Comparison of ENCODE assay signal across 8 cellular contexts in genomic region chr12:54549774-54550451, GRCh38. TPM values are rescaled to one million over a fixed set of nuclear protein-coding genes. Genes with fewer than 3 reads are reported as not detected.
A peak's percentile ranks its signal among the peaks of the same experiment; 100 is the strongest.
DNase-seq lines count a peak whose midpoint lies in the region; TF ChIP-seq lines count a peak whose summit lies in the region.

No MANE protein-coding gene starts in this region.

- no peaks in the 10 kb centered on the region for H3K27me3 ChIP-seq in ascending aorta
- peaks cover 5% of the 10 kb centered on the region for H3K27me3 ChIP-seq in layer of hippocampus (ENCODE audit: control insufficient read depth, insufficient read depth, low read length)

- no peaks in the 10 kb centered on the region for H3K36me3 Mint-ChIP-seq in HFFc6 (ENCODE audit: low read depth)

- intact Hi-C loops in ascending aorta (cut with DNase I), result no loop called here

- DNase-seq in GM12864 (ENCODE audit: low read depth) (peak; percentile 16), LHCN-M2 (ENCODE audit: low read depth) (peak; percentile 7), ascending aorta (ENCODE audit: low spot score in 2 of 2) (no peak), iPS-NIHi7 (ENCODE audit: extremely low spot score) (no peak), NCI-H2107 treated with DMSO at 0.1 percent for 48 hours (lab: John Stamatoyannopoulos, UW; ENCODE audit: unreplicated experiment) (no peak), HFFc6 (no peak)
- DNase-seq in stimulated activated CD8-positive, alpha-beta memory T cell treated with anti-CD3 and anti-CD28 coated beads, Interleukin-15, amount 100 ng/mL, for 48 hours (ENCODE audit: low read depth in 2 of 2), result peak; percentile 5 to 28

- H3K4me1 Mint-ChIP-seq in HFFc6 (ENCODE audit: low read depth), result 0 out of 2 replicates have a peak, but pooled peaks cover 5% of the 10 kb centered on the region

- no peaks in the 10 kb centered on the region for H3K9me3 Mint-ChIP-seq in HFFc6

- no peak overlapping the region for H3K27ac Mint-ChIP-seq in HFFc6

- peaks cover 56% of the 10 kb centered on the region for H3K27me3 Mint-ChIP-seq in HFFc6 (ENCODE audit: insufficient read depth)

- H3K4me3 ChIP-seq in GM12864 (ENCODE audit: low read depth, low read length) (no peak overlapping the region), ascending aorta (peak overlapping the region; percentile 50 to 69)

- TF ChIP-seq CTCF in GM12864 (IDR thresholded peaks at IDR 0.05; ENCODE audit: low read depth, low read length, missing control alignments) (no peak), ascending aorta (IDR thresholded peaks at IDR 0.05) (no peak), HFFc6 (IDR thresholded peaks at IDR 0.05) (no peak)

- H3K9me3 ChIP-seq in ascending aorta, result no peaks in the 10 kb centered on the region

- H3K27ac ChIP-seq in ascending aorta, result peak overlapping the region in 1 of 2 donors; percentile 11
- peak overlapping the region; percentile 38 for H3K27ac ChIP-seq in layer of hippocampus (ENCODE audit: low read depth, low read length)

- H3K4me1 ChIP-seq in ascending aorta, result peaks cover 0 to 13% of the 10 kb centered on the region in 2 donors

- H3K36me3 ChIP-seq in ascending aorta, result no peaks in the 10 kb centered on the region

- no peak overlapping the region for H3K4me3 Mint-ChIP-seq in HFFc6

RNA-seq across cellular contexts. Expression of gene PDE1B, which starts 0.5 kb away (rescaled TPM):
- not detected in 2 replicates for total RNA-seq in LHCN-M2 (2014; rRNA removed)
- not detected for polyA plus RNA-seq in LHCN-M2 (2012)
- total RNA-seq in ascending aorta, result 82.1 TPM
- not detected for total RNA-seq in HFFc6 (2021; fragmentation: NEBNext Ultra II Directional; extraction: Animal tissue kit (Norgen Biotek cat#: 25700))

RNA-seq across cellular contexts. Expression of gene PPP1R1A, which starts 38.5 kb away (rescaled TPM):
- total RNA-seq in LHCN-M2 (2014; rRNA removed) (not detected in 2 replicates), ascending aorta (28.7 TPM)
- polyA plus RNA-seq in LHCN-M2 (2012), result not detected
- not detected for total RNA-seq in HFFc6 (2021; fragmentation: NEBNext Ultra II Directional; extraction: Animal tissue kit (Norgen Biotek cat#: 25700))

RNA-seq across cellular contexts. Expression of gene NCKAP1L, which starts 52.4 kb away (rescaled TPM):
- not detected in 2 replicates for total RNA-seq in LHCN-M2 (2014; rRNA removed)
- polyA plus RNA-seq in LHCN-M2 (2012), result not detected
- total RNA-seq in ascending aorta, result 5.4 TPM
- under 1 TPM in 4 of 6 experiments, not detected in 2; 0.03 to 0.14 (median 0.08) TPM for total RNA-seq in HFFc6 (2021; fragmentation: NEBNext Ultra II Directional; extraction: Animal tissue kit (Norgen Biotek cat#: 25700))

Comparison
In these comparisons a context has a peak if more than half of its experiments do, and no peak if none do; other contexts are left out.
1. DNase-seq: peak in GM12864 (single experiment), LHCN-M2 (single experiment) and stimulated activated CD8-positive, alpha-beta memory T cell treated with anti-CD3 and anti-CD28 coated beads, Interleukin-15, amount 100 ng/mL, for 48 hours (2 of 2); none in ascending aorta (0 of 2), iPS-NIHi7 (single experiment), NCI-H2107 treated with DMSO at 0.1 percent for 48 hours (single experiment) and HFFc6 (single experiment).
2. RNA of gene PDE1B, which starts 0.5 kb away (total RNA-seq): 82.1 TPM in ascending aorta (single experiment); not detected in LHCN-M2 and not detected in HFFc6; every median in the first group is over 10 times any median in the second.
3. RNA of gene PPP1R1A, which starts 38.5 kb away (total RNA-seq): 28.7 TPM in ascending aorta (single experiment); not detected in LHCN-M2 and not detected in HFFc6; every median in the first group is over 10 times any median in the second.